1 cellular context compared by ENCODE assay signal in genomic region chr11:119041821-119042514, GRCh38.
TF ChIP-seq lines count a peak whose summit lies in the region.

No MANE protein-coding gene starts in this region.

TF ChIP-seq in HepG2, 621 proteins besides CTCF, POLR2A, EP300 and RAD21:
- TF ChIP-seq MAFK (conservative IDR thresholded peaks at IDR 0.05 in 1 of 2, IDR thresholded peaks at IDR 0.05 in 1 of 2; ENCODE audit: low read length in 2 of 2): peak; percentile 49 to 71
- no peak for TF ChIP-seq RAD51 (IDR thresholded peaks at IDR 0.05; ENCODE audit: borderline replicate concordance)
- TF ChIP-seq, protein P1, sequence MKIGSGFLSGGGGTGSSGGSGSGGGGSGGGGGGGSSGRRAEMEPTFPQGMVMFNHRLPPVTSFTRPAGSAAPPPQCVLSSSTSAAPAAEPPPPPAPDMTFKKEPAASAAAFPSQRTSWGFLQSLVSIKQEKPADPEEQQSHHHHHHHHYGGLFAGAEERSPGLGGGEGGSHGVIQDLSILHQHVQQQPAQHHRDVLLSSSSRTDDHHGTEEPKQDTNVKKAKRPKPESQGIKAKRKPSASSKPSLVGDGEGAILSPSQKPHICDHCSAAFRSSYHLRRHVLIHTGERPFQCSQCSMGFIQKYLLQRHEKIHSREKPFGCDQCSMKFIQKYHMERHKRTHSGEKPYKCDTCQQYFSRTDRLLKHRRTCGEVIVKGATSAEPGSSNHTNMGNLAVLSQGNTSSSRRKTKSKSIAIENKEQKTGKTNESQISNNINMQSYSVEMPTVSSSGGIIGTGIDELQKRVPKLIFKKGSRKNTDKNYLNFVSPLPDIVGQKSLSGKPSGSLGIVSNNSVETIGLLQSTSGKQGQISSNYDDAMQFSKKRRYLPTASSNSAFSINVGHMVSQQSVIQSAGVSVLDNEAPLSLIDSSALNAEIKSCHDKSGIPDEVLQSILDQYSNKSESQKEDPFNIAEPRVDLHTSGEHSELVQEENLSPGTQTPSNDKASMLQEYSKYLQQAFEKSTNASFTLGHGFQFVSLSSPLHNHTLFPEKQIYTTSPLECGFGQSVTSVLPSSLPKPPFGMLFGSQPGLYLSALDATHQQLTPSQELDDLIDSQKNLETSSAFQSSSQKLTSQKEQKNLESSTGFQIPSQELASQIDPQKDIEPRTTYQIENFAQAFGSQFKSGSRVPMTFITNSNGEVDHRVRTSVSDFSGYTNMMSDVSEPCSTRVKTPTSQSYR (CRISPR knock-in tag; IDR thresholded peaks at IDR 0.05; ENCODE audit: borderline replicate concordance): no peak
- no peak for TF ChIP-seq ZNF616 (CRISPR knock-in tag; IDR thresholded peaks at IDR 0.05; ENCODE audit: low read depth)
- no peak for TF ChIP-seq TMF1 (CRISPR knock-in tag; IDR thresholded peaks at IDR 0.05; ENCODE audit: low read depth)
- no peak for TF ChIP-seq ZNF383 (CRISPR knock-in tag; IDR thresholded peaks at IDR 0.05; ENCODE audit: borderline replicate concordance)
- no peak for TF ChIP-seq IRX3 (CRISPR knock-in tag; IDR thresholded peaks at IDR 0.05; ENCODE audit: borderline replicate concordance, low read depth)
- TF ChIP-seq MAFF (IDR thresholded peaks at IDR 0.05; ENCODE audit: low read depth, low read length): peak; percentile 43; the same call in 1 of the 2 replicates
- TF ChIP-seq ZNF33A (CRISPR knock-in tag; IDR thresholded peaks at IDR 0.05; ENCODE audit: borderline replicate concordance): no peak
- no peak for TF ChIP-seq ZNF441 (CRISPR knock-in tag; IDR thresholded peaks at IDR 0.05; ENCODE audit: borderline replicate concordance)
TF ChIP-seq in HepG2: peak in this region for 2.
